ENCODE assay signal across 13 cellular contexts in genomic region chr12:47308672-47309071, GRCh38.
"Had no signal": no experiment of that assay in that cellular context is flagged by ENCODE, and none has a peak within 500 bp of the region (broad histone marks: within the 10 kb centered on the region; RNA-seq: fewer than 3 reads in every experiment).

No MANE protein-coding gene starts in this region.

- H3K9me3 ChIP-seq: ascending aorta, gastrocnemius medialis, lower lobe of right lung, neutrophil, transverse colon had no signal

- H3K36me3 ChIP-seq: ascending aorta, gastrocnemius medialis, heart left ventricle, lower lobe of right lung, neutrophil, transverse colon had no signal

- H3K27me3 ChIP-seq: ascending aorta, gastrocnemius medialis, heart left ventricle, transverse colon had no signal

- H3K4me1 ChIP-seq: ascending aorta, gastrocnemius medialis, lower lobe of right lung, parathyroid adenoma had no signal

- H2AFZ ChIP-seq: parathyroid adenoma had no signal

- H3K9ac ChIP-seq: parathyroid adenoma had no signal

- ATAC-seq: gastrocnemius medialis, heart left ventricle, left colon, lower lobe of right lung had no signal

- H3K79me2 ChIP-seq: parathyroid adenoma had no signal

- H3K4me3 ChIP-seq: ascending aorta, gastrocnemius medialis, heart left ventricle, lower lobe of right lung, transverse colon had no signal

- DNase-seq: activated CD4-positive, alpha-beta T cell treated with anti-CD3 and anti-CD28 coated beads, Interleukin-2, amount 50 U/mL, for 48 hours; activated CD8-positive, alpha-beta memory T cell treated with anti-CD3 and anti-CD28 coated beads, Interleukin-2, amount 50 U/mL, for 4 hours; activated effector memory CD4-positive, alpha-beta T cell treated with anti-CD3 and anti-CD28 coated beads, Interleukin-2, amount 50 U/mL, for 16 hours; erythroblast; gastrocnemius medialis; heart left ventricle; left colon; lower lobe of right lung; stimulated activated CD4-positive, alpha-beta T cell treated with anti-CD3 and anti-CD28 coated beads, Interleukin-1b, Interleukin-23, amount 100 ng/mL, for 48 hours; transverse colon had no signal

- H3K27ac ChIP-seq: ascending aorta, gastrocnemius medialis, heart left ventricle, lower lobe of right lung, neutrophil, parathyroid adenoma, transverse colon had no signal
